1 cellular context compared by ENCODE assay signal in genomic region chr6:1931817-1932216, GRCh38.
TF ChIP-seq lines count a peak whose summit lies in the region.

No MANE protein-coding gene starts in this region.

TF ChIP-seq in HepG2, 621 proteins besides CTCF, POLR2A, EP300 and RAD21:
- TF ChIP-seq ZNF784 (CRISPR knock-in tag; IDR thresholded peaks at IDR 0.05; ENCODE audit: borderline replicate concordance): no peak
- peak; percentile 62 for TF ChIP-seq RBM22 (optimal IDR thresholded peaks at IDR 0.05; ENCODE audit: low read length)
- TF ChIP-seq TOE1 (CRISPR knock-in tag; IDR thresholded peaks at IDR 0.05): no peak
